In the genomic region with DNA sequence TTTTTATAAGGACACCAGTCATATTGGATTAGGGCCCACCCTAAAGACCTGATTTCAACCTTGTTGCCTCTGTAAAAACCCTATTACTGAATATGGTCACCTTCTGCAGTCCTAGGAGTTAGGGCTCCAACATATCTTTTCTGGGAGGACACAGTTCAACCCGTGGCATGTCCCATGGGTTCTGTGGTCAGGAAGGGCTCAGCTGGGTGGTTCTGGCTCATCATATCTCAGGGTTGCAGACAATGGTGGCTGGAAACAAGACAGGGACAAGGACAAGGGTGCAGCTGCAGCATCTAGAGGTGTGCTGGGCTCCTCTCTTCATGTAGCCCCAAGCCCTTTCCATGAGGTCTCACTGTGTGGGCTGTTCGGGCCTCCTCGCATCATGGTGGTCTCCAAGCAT, we compare ENCODE assay signal across 10 cellular contexts.
"Had no signal": no experiment of that assay in that cellular context is flagged by ENCODE, and none has a peak within 500 bp of the region (broad histone marks: within the 10 kb centered on the region; RNA-seq: fewer than 3 reads in every experiment).

No MANE protein-coding gene starts in this region.

- H2AFZ ChIP-seq: GM23248 had no signal

- H3K4me2 ChIP-seq: KMS-11 had no signal

- H3K27ac Mint-ChIP-seq: HFFc6, IgD-negative memory B cell had no signal

- H3K36me3 Mint-ChIP-seq: IgD-negative memory B cell had no signal

- H3K9me3 Mint-ChIP-seq: HFFc6 had no signal

- H3K27ac ChIP-seq: GM23248, HL-60, KMS-11 had no signal

- H3K9me3 ChIP-seq: HAP-1 had no signal

- ATAC-seq: HCT116 had no signal

- H3K4me1 ChIP-seq: HAP-1 had no signal

- H3K36me3 ChIP-seq: HAP-1 had no signal

- H3K4me3 Mint-ChIP-seq: HFFc6, IgD-negative memory B cell had no signal

- H3K9ac ChIP-seq: GM23248, KMS-11 had no signal

- DNase-seq: GM23248, H7, HFFc6, Karpas-422, KBM-7 had no signal

- H3K4me3 ChIP-seq: GM23248, HAP-1 had no signal
